ENCODE assay signal across 8 cellular contexts in the genomic region with DNA sequence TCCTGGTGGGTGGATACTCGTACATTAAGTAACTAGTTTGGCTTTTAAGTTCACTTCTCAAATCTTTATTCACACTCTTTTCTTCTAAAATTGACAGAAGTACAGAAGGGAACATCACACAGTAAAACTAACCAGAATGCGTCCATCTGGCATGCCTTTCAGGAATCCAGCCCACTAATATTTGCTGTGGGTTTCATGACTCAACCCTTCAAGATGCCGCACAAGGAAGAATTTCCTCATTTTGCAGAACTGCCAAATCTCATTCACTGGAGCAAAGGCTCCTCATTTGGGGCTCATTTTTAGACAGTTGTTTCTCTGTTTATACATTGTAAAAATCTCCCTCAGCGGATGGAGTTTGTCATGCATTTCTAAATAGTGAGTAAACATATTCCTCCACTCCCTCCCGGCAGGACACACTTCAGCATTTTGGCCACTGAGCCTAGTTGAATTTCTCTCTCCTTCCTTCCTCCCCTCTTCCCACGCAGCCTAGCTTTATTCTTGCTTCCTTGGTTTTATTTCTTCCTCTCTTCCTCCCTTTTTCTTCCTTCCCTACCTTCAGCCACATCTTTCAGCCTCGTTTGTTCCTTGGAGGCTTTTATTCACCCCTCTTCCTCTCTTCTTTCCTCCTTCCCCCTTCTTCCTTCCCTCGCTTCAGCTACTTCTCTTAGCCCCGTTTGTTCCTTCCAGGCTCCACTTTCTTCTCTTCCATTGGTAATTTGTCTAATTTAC.
A peak's percentile ranks its signal among the peaks of the same experiment; 100 is the strongest.
DNase-seq lines count a peak whose midpoint lies in the region; ATAC-seq and TF ChIP-seq lines count a peak whose summit lies in the region.

No MANE protein-coding gene starts in this region.

- H2AFZ ChIP-seq in hepatocyte, result peak overlapping the region; percentile 79

- peak overlapping the region; percentile 52 for H3K27ac Mint-ChIP-seq in Calu3 (ENCODE audit: unreplicated experiment)

- H3K27me3 ChIP-seq in MG63 (no peaks in the 10 kb centered on the region), hepatocyte (no peaks in the 10 kb centered on the region)

- H3K4me3 Mint-ChIP-seq in Calu3 (ENCODE audit: low read depth, unreplicated experiment), result peak overlapping the region; percentile 80

- peaks cover 22% of the 10 kb centered on the region for H3K4me1 Mint-ChIP-seq in Calu3 (ENCODE audit: low read depth, unreplicated experiment)

- peak overlapping the region; percentile 81 for H3K4me2 ChIP-seq in hepatocyte

- intact Hi-C loops in Calu3 (cut with micrococcal nuclease; ENCODE audit: unreplicated experiment), result loop anchor here (1.0 to 5.0 kb wide), 6 partner anchors 31 to 713 kb away; partner anchors contain the start of gene NAALADL2

- TF ChIP-seq CTCF in Calu3 (IDR thresholded peaks at IDR 0.05; ENCODE audit: unreplicated experiment) (no peak), hepatocyte (IDR thresholded peaks at IDR 0.05; ENCODE audit: poor library complexity) (no peak), retinal pigment epithelial cell (conservative IDR thresholded peaks at IDR 0.05; ENCODE audit: low read depth, low read length) (no peak)

- CTCF ChIA-PET in Calu3 (lab: Charles Lee), result interaction anchor here (0.7 to 1.7 kb wide), 5 partner anchors 58 to 911 kb away, joined by 3 to 7 read pairs (median 4); no protein-coding TSS in a partner anchor

- WGBS in hepatocyte (ENCODE audit: low lambda C conversion rate, missing lambda C conversion rate), result 8% methylated on average over 9 of the region's 9 CpGs

- DNase-seq in Calu3 (peak; percentile 62), MG63 (peak; percentile 91), amniotic epithelial cell (ENCODE audit: low read depth) (peak; percentile 97), hepatocyte (ENCODE audit: low spot score) (peak; percentile 67), retinal pigment epithelial cell (ENCODE audit: low read depth) (peak; percentile 53)

- ATAC-seq in GM19467 (IDR thresholded peaks at IDR 0.05; ENCODE audit: unreplicated experiment), result no peak
- no peak for ATAC-seq in GM19455 (IDR thresholded peaks at IDR 0.05; ENCODE audit: unreplicated experiment)
- no peak for ATAC-seq in HG02970 (IDR thresholded peaks at IDR 0.05; ENCODE audit: low FRiP score, unreplicated experiment)

- H3K36me3 ChIP-seq in MG63 (peaks cover 10% of the 10 kb centered on the region), hepatocyte (replicated peaks; ENCODE audit: insufficient read depth, low read depth) (no peaks in the 10 kb centered on the region)

- H3K9me3 ChIP-seq in MG63 (no peaks in the 10 kb centered on the region), hepatocyte (ENCODE audit: low read depth) (no peaks in the 10 kb centered on the region)

- H3K27me3 Mint-ChIP-seq in Calu3 (ENCODE audit: unreplicated experiment), result no peaks in the 10 kb centered on the region

- no peaks in the 10 kb centered on the region for H3K9me2 ChIP-seq in hepatocyte (replicated peaks; ENCODE audit: insufficient read depth)

- no TSS peak for BruUV-seq in Calu3 (replicated peaks; lab: Mats Ljungman, UMichigan)

- H3K79me2 ChIP-seq in hepatocyte, result peaks cover 19% of the 10 kb centered on the region

- H3K36me3 Mint-ChIP-seq in Calu3 (ENCODE audit: insufficient read depth, unreplicated experiment), result peaks cover 22% of the 10 kb centered on the region

- H3K27ac ChIP-seq in hepatocyte, result peak overlapping the region; percentile 99

- H4K20me1 ChIP-seq in hepatocyte (ENCODE audit: insufficient read depth, poor library complexity, severe bottlenecking), result no peaks in the 10 kb centered on the region

- no peaks in the 10 kb centered on the region for H3K4me1 ChIP-seq in hepatocyte (ENCODE audit: insufficient read depth)

- H3K4me3 ChIP-seq in MG63, result peak overlapping the region; percentile 65
- H3K4me3 ChIP-seq in hepatocyte, result peak overlapping the region; percentile 76
- peak overlapping the region; percentile 65 for H3K4me3 ChIP-seq in retinal pigment epithelial cell (ENCODE audit: low read length)

- no peaks in the 10 kb centered on the region for H3K9me3 Mint-ChIP-seq in Calu3 (ENCODE audit: low read depth, unreplicated experiment)
